1 cellular context compared by ENCODE assay signal in genomic region chrX:23331701-23332100, GRCh38.
TF ChIP-seq lines count a peak whose summit lies in the region.

No MANE protein-coding gene starts in this region.

TF ChIP-seq in GM23338, 12 proteins besides CTCF, POLR2A, EP300 and RAD21 (continued from another document):
- no peak for TF ChIP-seq ZNF462 (CRISPR knock-in tag; IDR thresholded peaks at IDR 0.05)
